3 cellular contexts compared by ENCODE assay signal in genomic region chr9:65430221-65430620, GRCh38.
"Had no signal": no experiment of that assay in that cellular context is flagged by ENCODE, and none has a peak within 500 bp of the region (broad histone marks: within the 10 kb centered on the region; RNA-seq: fewer than 3 reads in every experiment).

No MANE protein-coding gene starts in this region.

- DNase-seq: GDM1, GF-D8 had no signal

- H3K4me3 ChIP-seq: GM12878 had no signal
